In genomic region chr4:165019995-165020394, GRCh38 we compare ENCODE assay signal across 7 cellular contexts. TPM values are rescaled to one million over a fixed set of nuclear protein-coding genes. Genes with fewer than 3 reads are reported as not detected.
"Had no signal": no experiment of that assay in that cellular context is flagged by ENCODE, and none has a peak within 500 bp of the region (broad histone marks: within the 10 kb centered on the region; RNA-seq: fewer than 3 reads in every experiment).

No MANE protein-coding gene starts in this region.

RNA-seq across cellular contexts. Expression of gene TRIM60, which starts 11.8 kb away (rescaled TPM):
- total RNA-seq: GM23248, GM23338, H1, H4, H7, H9, HFFc6 had no signal
- polyA plus RNA-seq: GM23248, GM23338, H1 had no signal

RNA-seq across cellular contexts. Expression of gene TRIM75, which starts 33.7 kb away (rescaled TPM):
- total RNA-seq: GM23248, GM23338, H1, H4, H7, H9, HFFc6 had no signal
- polyA plus RNA-seq: GM23248, GM23338, H1 had no signal

RNA-seq across cellular contexts. Expression of gene TRIM61, which starts 42.5 kb away (rescaled TPM):
- total RNA-seq: GM23248, H4 had no signal
- polyA plus RNA-seq: GM23338 had no signal
